7 cellular contexts compared by ENCODE assay signal in genomic region chr12:79935021-79935623, GRCh38. TPM values are rescaled to one million over a fixed set of nuclear protein-coding genes. Genes with fewer than 3 reads are reported as not detected.
A peak's percentile ranks its signal among the peaks of the same experiment; 100 is the strongest.
DNase-seq lines count a peak whose midpoint lies in the region; ATAC-seq, FAIRE-seq and TF ChIP-seq lines count a peak whose summit lies in the region.

Gene PPP1R12A, minus strand, starts transcription at chr12:79935097. Its CDS starts 166 bp downstream, at chr12:79934931.

- H3K27me3 ChIP-seq in hepatocyte, result no peaks in the 10 kb centered on the region

- ATAC-seq in HG02981 (IDR thresholded peaks at IDR 0.05; ENCODE audit: unreplicated experiment), result peak; percentile 85

- H3K27ac ChIP-seq in hepatocyte, result peak within 1 kb of the TSS; percentile 99

- H3K9me3 ChIP-seq in hepatocyte (ENCODE audit: low read depth), result no peaks in the 10 kb centered on the region

- TF ChIP-seq CTCF in hepatocyte (IDR thresholded peaks at IDR 0.05; ENCODE audit: poor library complexity), result no peak

- H3K4me1 ChIP-seq in hepatocyte (ENCODE audit: insufficient read depth), result peaks cover 19% of the 10 kb centered on the region

- no peaks in the 10 kb centered on the region for H3K36me3 ChIP-seq in hepatocyte (replicated peaks; ENCODE audit: insufficient read depth, low read depth)

- H3K9me2 ChIP-seq in hepatocyte (replicated peaks; ENCODE audit: insufficient read depth), result no peaks in the 10 kb centered on the region

- H3K4me3 ChIP-seq in hepatocyte, result peak within 1 kb of the TSS; percentile 95

- H2AFZ ChIP-seq in hepatocyte, result peak within 1 kb of the TSS; percentile 72

- peak; percentile 83 for DNase-seq in GM18507 (ENCODE audit: extremely low spot score, insufficient read length, low read depth)
- peak; percentile 95 for DNase-seq in NCI-H2029 treated with DMSO at 0.1 percent for 48 hours (lab: John Stamatoyannopoulos, UW)
- DNase-seq in T-helper 9 cell, result peak; percentile 89
- peak; percentile 100 for DNase-seq in astrocyte of the hippocampus (ENCODE audit: low read depth, low spot score)
- peak; percentile 99 for DNase-seq in hepatocyte (ENCODE audit: low spot score)
- peak; percentile 98 for DNase-seq in retina

- peak; percentile 94 for FAIRE-seq in GM18507 (lab: Jason Lieb, UNC)

- 1% methylated on average over 38 of the region's 44 CpGs for WGBS in hepatocyte (ENCODE audit: low lambda C conversion rate, missing lambda C conversion rate)

- peak within 1 kb of the TSS; percentile 77 for H3K4me2 ChIP-seq in hepatocyte

- H4K20me1 ChIP-seq in hepatocyte (ENCODE audit: insufficient read depth, poor library complexity, severe bottlenecking), result peaks cover 36% of the 10 kb centered on the region

- peaks cover 60% of the 10 kb centered on the region for H3K79me2 ChIP-seq in hepatocyte

RNA-seq across cellular contexts. Expression of gene PPP1R12A, which starts in this region (rescaled TPM):
- 59.9 and 71.7 TPM in 2 replicates for total RNA-seq in hepatocyte
- polyA plus RNA-seq in hepatocyte, result 74.0 and 84.6 TPM in 2 replicates

Comparison
In these comparisons a context has a peak if more than half of its experiments do, and no peak if none do; other contexts are left out.
1. Peak in every context shown above with its lines: DNase-seq, ATAC-seq, H3K4me3 ChIP-seq and H3K27ac ChIP-seq.